Comparison of ENCODE assay signal across 8 cellular contexts in genomic region chr1:114511048-114511785, GRCh38. TPM values are rescaled to one million over a fixed set of nuclear protein-coding genes. Genes with fewer than 3 reads are reported as not detected.
DNase-seq lines count a peak whose midpoint lies in the region; ATAC-seq and TF ChIP-seq lines count a peak whose summit lies in the region.

TSS of gene TRIM33 (minus strand) at chr1:114511203. CDS start at chr1:114511076, 127 bp downstream.

- peak within 1 kb of the TSS; percentile 98 for H2AFZ ChIP-seq in PC-9

- peak within 1 kb of the TSS; percentile 97 for H3K9ac ChIP-seq in muscle layer of colon (ENCODE audit: low read length)

- peak; percentile 77 for ATAC-seq in GM21717 (IDR thresholded peaks at IDR 0.05; ENCODE audit: unreplicated experiment)
- ATAC-seq in activated T-cell treated with anti-CD3 and anti-CD28 coated beads, Interleukin-2, amount 50 U/mL, for 4 hours = peak; percentile 81 to 85
- ATAC-seq in esophagus mucosa = peak; percentile 90

- H3K27me3 ChIP-seq in PC-9 (ENCODE audit: insufficient read depth, low read depth) = no peaks in the 10 kb centered on the region
- H3K27me3 ChIP-seq in muscle layer of colon (ENCODE audit: control insufficient read depth in 1 of 2, insufficient read depth in 2 of 2, low read length in 2 of 2) = no peaks in the 10 kb centered on the region

- H3K4me3 Mint-ChIP-seq in activated T-cell treated with anti-CD3 and anti-CD28 coated beads, Interleukin-2, amount 50 U/mL, for 4 hours = peak within 1 kb of the TSS; percentile 99

- TF ChIP-seq CTCF in PC-9 (conservative IDR thresholded peaks at IDR 0.05) = no peak

- H3K27ac ChIP-seq in PC-9 = peak within 1 kb of the TSS; percentile 88
- H3K27ac ChIP-seq in muscle layer of colon (ENCODE audit: low read depth, low read length) = peak within 1 kb of the TSS; percentile 96

- H3K4me1 ChIP-seq in PC-9 (replicated peaks; ENCODE audit: insufficient read depth) = peaks cover 38% of the 10 kb centered on the region
- H3K4me1 ChIP-seq in muscle layer of colon (ENCODE audit: insufficient read depth, low read length) = peaks cover 38% of the 10 kb centered on the region

- H3K36me3 Mint-ChIP-seq in activated T-cell treated with anti-CD3 and anti-CD28 coated beads, Interleukin-2, amount 50 U/mL, for 4 hours (ENCODE audit: insufficient read depth) = peaks cover 9% of the 10 kb centered on the region

- peaks cover 10% of the 10 kb centered on the region for H3F3A ChIP-seq in PC-9 (ENCODE audit: insufficient read depth, low read depth)

- H3K9me2 ChIP-seq in PC-9 (ENCODE audit: insufficient read depth) = no peaks in the 10 kb centered on the region

- H3K4me2 ChIP-seq in PC-9 = peak within 1 kb of the TSS; percentile 87

- H3K27me3 Mint-ChIP-seq in activated T-cell treated with anti-CD3 and anti-CD28 coated beads, Interleukin-2, amount 50 U/mL, for 4 hours (ENCODE audit: low read depth) = no peaks in the 10 kb centered on the region

- CTCF ChIA-PET in PC-9 (lab: Charles Lee) = interaction anchor here (0.6 kb wide), 1 partner anchor 270 kb away, joined by 5 read pairs; no protein-coding TSS in a partner anchor

- peak within 1 kb of the TSS; percentile 93 for H3K4me3 ChIP-seq in Jurkat, Clone E6-1 (ENCODE audit: low read length)
- H3K4me3 ChIP-seq in PC-9 (peak within 1 kb of the TSS; percentile 93), muscle layer of colon (ENCODE audit: low read depth in 1 of 2, low read length in 2 of 2) (peak within 1 kb of the TSS; percentile 90 to 97)

- no peaks in the 10 kb centered on the region for H3K9me3 Mint-ChIP-seq in activated T-cell treated with anti-CD3 and anti-CD28 coated beads, Interleukin-2, amount 50 U/mL, for 4 hours

- POLR2A ChIA-PET in PC-9 (lab: Charles Lee; ENCODE audit: unreplicated experiment) = interaction anchor here (0.5 to 0.7 kb wide), 4 partner anchors 71 to 1966 kb away, joined by 3 to 24 read pairs (median 6); no protein-coding TSS in a partner anchor

- peaks cover 46% of the 10 kb centered on the region for H3K4me1 Mint-ChIP-seq in activated T-cell treated with anti-CD3 and anti-CD28 coated beads, Interleukin-2, amount 50 U/mL, for 4 hours (ENCODE audit: low read depth)

- H3K36me3 ChIP-seq in PC-9 (ENCODE audit: low read depth) (peaks cover 10% of the 10 kb centered on the region), muscle layer of colon (ENCODE audit: insufficient read depth, low read length) (no peaks in the 10 kb centered on the region)

- peak; percentile 98 for DNase-seq in DMS53 (lab: John Stamatoyannopoulos, UW)
- peak; percentile 95 for DNase-seq in Jurkat, Clone E6-1 (ENCODE audit: low read depth, low spot score)
- DNase-seq in PC-9 = peak; percentile 85 to 89
- DNase-seq in activated T-cell treated with anti-CD3 and anti-CD28 coated beads, Interleukin-2, amount 50 U/mL, for 4 hours = peak; percentile 89
- DNase-seq in stimulated activated CD8-positive, alpha-beta memory T cell treated with anti-CD3 and anti-CD28 coated beads, Interleukin-7, amount 100 ng/mL, for 1 hour (ENCODE audit: low read depth in 2 of 2) = peak; percentile 81 to 82

- TSS peak; percentile 95 for BruUV-seq in PC-9 (replicated peaks; lab: Mats Ljungman, UMichigan)

- no peaks in the 10 kb centered on the region for H3K9me3 ChIP-seq in PC-9 (ENCODE audit: insufficient read depth, low read depth)
- H3K9me3 ChIP-seq in muscle layer of colon (ENCODE audit: low read length) = no peaks in the 10 kb centered on the region

- H4K20me1 ChIP-seq in PC-9 (ENCODE audit: insufficient read depth) = peaks cover 42% of the 10 kb centered on the region

- H3K79me2 ChIP-seq in PC-9 (ENCODE audit: low read depth) = peaks cover 54% of the 10 kb centered on the region

- intact Hi-C loops in PC-9 (cut with micrococcal nuclease; ENCODE audit: unreplicated experiment) = loop anchor here (2.0 kb wide), 1 partner anchor 70 kb away; the partner anchor contains the start of gene BCAS2

RNA-seq across cellular contexts. Expression of gene TRIM33, which starts in this region (rescaled TPM):
- 37.6 TPM for polyA plus RNA-seq in Jurkat, Clone E6-1 (2012; ENCODE audit: insufficient read depth, insufficient read length)
- total RNA-seq in PC-9 (2021) (30.0 and 38.7 TPM in 2 replicates), esophagus mucosa (22.2 TPM)
- 10 to 100 TPM; 30.0 to 33.0 (median 31.9) TPM for total RNA-seq in activated T-cell treated with anti-CD3 and anti-CD28 coated beads, Interleukin-2, amount 50 U/mL, for 4 hours

Comparison
In these comparisons a context has a peak if more than half of its experiments do, and no peak if none do; other contexts are left out.
1. Peak in every context shown above with its lines: DNase-seq, ATAC-seq, H3K4me3 ChIP-seq and H3K27ac ChIP-seq.